In genomic region chr11:96105944-96106343, GRCh38 we compare ENCODE assay signal across 26 cellular contexts.
DNase-seq lines count a peak whose midpoint lies in the region; ATAC-seq and TF ChIP-seq lines count a peak whose summit lies in the region.
"Had no signal": no experiment of that assay in that cellular context is flagged by ENCODE, and none has a peak within 500 bp of the region (broad histone marks: within the 10 kb centered on the region; RNA-seq: fewer than 3 reads in every experiment).

No MANE protein-coding gene starts in this region.

- H3K4me1 Mint-ChIP-seq in activated naive CD4-positive, alpha-beta T cell treated with anti-CD3 and anti-CD28 coated beads for 36 hours (ENCODE audit: low read depth): peaks cover 52% of the 10 kb centered on the region
- H3K4me1 Mint-ChIP-seq in progenitor cell of endocrine pancreas (ENCODE audit: low read depth): peaks cover 39% of the 10 kb centered on the region

- no peak overlapping the region for H3K4me3 Mint-ChIP-seq in activated naive CD4-positive, alpha-beta T cell treated with anti-CD3 and anti-CD28 coated beads for 36 hours
- no peak overlapping the region for H3K4me3 Mint-ChIP-seq in progenitor cell of endocrine pancreas (ENCODE audit: low read depth)
- H3K4me3 Mint-ChIP-seq: activated CD8-positive, alpha-beta memory T cell treated with anti-CD3 and anti-CD28 coated beads, Interleukin-2, amount 10 ng/mL, durations not matched to agents 7 days and 5 days; H9; IgD-negative memory B cell; natural killer cell had no signal

- intact Hi-C loops in activated naive CD4-positive, alpha-beta T cell treated with anti-CD3 and anti-CD28 coated beads for 36 hours (cut with micrococcal nuclease): no loop called here
- intact Hi-C loops in breast epithelium (cut with DNase I; ENCODE audit: low total_unique reads): no loop called here
- intact Hi-C loops in right lobe of liver (cut with DNase I): no loop called here

- H3K36me3 Mint-ChIP-seq in activated naive CD4-positive, alpha-beta T cell treated with anti-CD3 and anti-CD28 coated beads for 36 hours (ENCODE audit: low read depth): peaks cover 13% of the 10 kb centered on the region
- peaks cover 3% of the 10 kb centered on the region for H3K36me3 Mint-ChIP-seq in progenitor cell of endocrine pancreas (ENCODE audit: insufficient read depth)
- H3K36me3 Mint-ChIP-seq: natural killer cell had no signal

- TF ChIP-seq POLR2A in breast epithelium (IDR thresholded peaks at IDR 0.05) (no peak), right lobe of liver (IDR thresholded peaks at IDR 0.05) (no peak)

- no peak overlapping the region for H3K4me3 ChIP-seq in breast epithelium
- no peak overlapping the region for H3K4me3 ChIP-seq in right lobe of liver
- H3K4me3 ChIP-seq: body of pancreas, left lung, tibial artery had no signal

- 41% methylated on average over 1 of the region's 1 CpG for WGBS in right lobe of liver (ENCODE audit: insufficient coverage, low coverage, low lambda C conversion rate, missing lambda C conversion rate)

- no peaks in the 10 kb centered on the region for H3K27me3 Mint-ChIP-seq in activated naive CD4-positive, alpha-beta T cell treated with anti-CD3 and anti-CD28 coated beads for 36 hours (ENCODE audit: low read depth)
- no peaks in the 10 kb centered on the region for H3K27me3 Mint-ChIP-seq in progenitor cell of endocrine pancreas
- H3K27me3 Mint-ChIP-seq: activated CD8-positive, alpha-beta memory T cell treated with anti-CD3 and anti-CD28 coated beads, Interleukin-2, amount 10 ng/mL, durations not matched to agents 7 days and 5 days; IgD-negative memory B cell had no signal

- H3K9me3 ChIP-seq in breast epithelium: no peaks in the 10 kb centered on the region
- H3K9me3 ChIP-seq in right lobe of liver: no peaks in the 10 kb centered on the region
- H3K9me3 ChIP-seq: BE2C, body of pancreas, left lung, tibial artery had no signal

- H3K36me3 ChIP-seq in breast epithelium (no peaks in the 10 kb centered on the region), right lobe of liver (no peaks in the 10 kb centered on the region)
- H3K36me3 ChIP-seq: BE2C, left lung, tibial artery had no signal

- H3K27me3 ChIP-seq in breast epithelium (no peaks in the 10 kb centered on the region), right lobe of liver (no peaks in the 10 kb centered on the region)
- H3K27me3 ChIP-seq: BE2C, body of pancreas, left lung, tibial artery had no signal

- no peak for ATAC-seq in right lobe of liver
- ATAC-seq: activated CD8-positive, alpha-beta memory T cell treated with anti-CD3 and anti-CD28 coated beads, Interleukin-2, amount 10 ng/mL, durations not matched to agents 7 days and 5 days; body of pancreas had no signal

- H3K27ac Mint-ChIP-seq in activated naive CD4-positive, alpha-beta T cell treated with anti-CD3 and anti-CD28 coated beads for 36 hours: peak overlapping the region; percentile 32
- H3K27ac Mint-ChIP-seq in progenitor cell of endocrine pancreas: peak overlapping the region; percentile 9
- H3K27ac Mint-ChIP-seq: activated CD8-positive, alpha-beta memory T cell treated with anti-CD3 and anti-CD28 coated beads, Interleukin-2, amount 10 ng/mL, durations not matched to agents 7 days and 5 days; H9; natural killer cell had no signal

- H3K27ac ChIP-seq in breast epithelium (peak overlapping the region; percentile 74 to 95), right lobe of liver (no peak overlapping the region)
- H3K27ac ChIP-seq: left lung, tibial artery had no signal

- no peak for DNase-seq in activated naive CD4-positive, alpha-beta T cell treated with anti-CD3 and anti-CD28 coated beads for 36 hours
- DNase-seq in activated naive CD4-positive, alpha-beta T cell treated with anti-CD3 and anti-CD28 coated beads, Interleukin-2, amount 50 U/mL, for 16 hours: no peak
- DNase-seq in NCI-H526 (lab: John Stamatoyannopoulos, UW) (peak; percentile 70 to 73), breast epithelium (ENCODE audit: low spot score in 2 of 2) (no peak), progenitor cell of endocrine pancreas (ENCODE audit: low spot score, unreplicated experiment) (no peak), right lobe of liver (no peak), NCI-H2107 treated with DMSO at 0.1 percent for 48 hours (lab: John Stamatoyannopoulos, UW; ENCODE audit: unreplicated experiment) (no peak)
- no peak for DNase-seq in activated effector memory CD4-positive, alpha-beta T cell treated with Interleukin-2 at 50 U/mL for 16 hours
- DNase-seq: ACHN; activated CD4-positive, alpha-beta T cell treated with anti-CD3 and anti-CD28 coated beads for 4 hours; activated CD8-positive, alpha-beta memory T cell treated with anti-CD3 and anti-CD28 coated beads, Interleukin-2, amount 10 ng/mL, durations not matched to agents 7 days and 5 days; BE2C; body of pancreas; H9; left lung; midbrain; natural killer cell; NCI-H1048; NCI-H1930; NCI-H748 treated with DMSO at 0.1 percent for 48 hours; retina; small intestine; stimulated activated CD4-positive, alpha-beta T cell treated with anti-CD3 and anti-CD28 coated beads, Interleukin-1b, Interleukin-23, amount 100 ng/mL, for 48 hours; stimulated activated CD8-positive, alpha-beta memory T cell treated with anti-CD3 and anti-CD28 coated beads, Interleukin-4, amount 100 ng/mL, for 48 hours; tibial artery had no signal

- peaks cover 2% of the 10 kb centered on the region for H3K9me3 Mint-ChIP-seq in activated naive CD4-positive, alpha-beta T cell treated with anti-CD3 and anti-CD28 coated beads for 36 hours
- peaks cover 3% of the 10 kb centered on the region for H3K9me3 Mint-ChIP-seq in progenitor cell of endocrine pancreas (ENCODE audit: low read depth)
- H3K9me3 Mint-ChIP-seq: H9, IgD-negative memory B cell, natural killer cell had no signal

- CTCF ChIA-PET in activated naive CD4-positive, alpha-beta T cell treated with anti-CD3 and anti-CD28 coated beads for 36 hours (lab: Charles Lee): interaction anchor here (0.6 to 1.1 kb wide), 2 partner anchors 10 to 94 kb away, joined by 3 read pairs; no protein-coding TSS in a partner anchor

- H3K4me1 ChIP-seq in breast epithelium (peaks cover 5 to 7% of the 10 kb centered on the region in 2 donors), right lobe of liver (no peaks in the 10 kb centered on the region)
- H3K4me1 ChIP-seq: body of pancreas had no signal

- TF ChIP-seq CTCF in breast epithelium (IDR thresholded peaks at IDR 0.05) (no peak), progenitor cell of endocrine pancreas (IDR thresholded peaks at IDR 0.05; ENCODE audit: unreplicated experiment) (no peak), right lobe of liver (IDR thresholded peaks at IDR 0.05) (no peak)

Comparison
In these comparisons a context has a peak if more than half of its experiments do, and no peak if none do; other contexts are left out.
1. DNase-seq: peak in NCI-H526 (2 of 2); none in activated naive CD4-positive, alpha-beta T cell treated with anti-CD3 and anti-CD28 coated beads for 36 hours (single experiment), activated naive CD4-positive, alpha-beta T cell treated with anti-CD3 and anti-CD28 coated beads, Interleukin-2, amount 50 U/mL, for 16 hours (single experiment), breast epithelium (0 of 2), progenitor cell of endocrine pancreas (single experiment), right lobe of liver (0 of 3), NCI-H2107 treated with DMSO at 0.1 percent for 48 hours (single experiment) and activated effector memory CD4-positive, alpha-beta T cell treated with Interleukin-2 at 50 U/mL for 16 hours (single experiment).
2. H3K27ac ChIP-seq: peak in breast epithelium (2 of 2); none in right lobe of liver (0 of 3).